In the genomic region with DNA sequence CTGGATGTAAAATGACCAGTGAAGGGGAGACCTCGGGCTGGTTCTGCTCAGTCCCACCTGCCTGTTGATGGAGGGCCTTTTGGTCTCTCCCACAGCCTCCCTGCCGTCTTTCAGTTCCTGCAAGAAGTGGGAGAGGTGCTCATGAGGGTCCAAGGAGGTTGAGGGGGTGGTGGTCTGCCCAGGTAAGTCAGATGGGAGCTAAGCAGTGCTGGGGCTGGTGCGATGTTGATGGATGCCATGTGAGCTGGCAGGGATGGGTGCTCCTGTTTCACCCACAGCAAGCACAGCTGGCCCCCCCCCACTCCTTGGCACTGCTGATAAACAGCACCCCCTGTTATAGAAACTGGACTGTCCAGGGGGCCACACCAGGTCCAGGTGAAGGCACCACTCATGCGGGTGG, we compare ENCODE assay signal across 4 cellular contexts.
"Had no signal": no experiment of that assay in that cellular context is flagged by ENCODE, and none has a peak within 500 bp of the region (broad histone marks: within the 10 kb centered on the region; RNA-seq: fewer than 3 reads in every experiment).

No MANE protein-coding gene starts in this region.

- H3K4me3 Mint-ChIP-seq: GM23338, H9 had no signal

- H3K27ac Mint-ChIP-seq: GM23338, H9 had no signal

- ATAC-seq: GM23338 had no signal

- H3K9me3 Mint-ChIP-seq: GM23338, H9 had no signal

- H3K4me3 ChIP-seq: GM23338 had no signal

- DNase-seq: H9, HCEC 1CT, IMR-90 had no signal
